ENCODE assay signal across 8 cellular contexts in the genomic region with DNA sequence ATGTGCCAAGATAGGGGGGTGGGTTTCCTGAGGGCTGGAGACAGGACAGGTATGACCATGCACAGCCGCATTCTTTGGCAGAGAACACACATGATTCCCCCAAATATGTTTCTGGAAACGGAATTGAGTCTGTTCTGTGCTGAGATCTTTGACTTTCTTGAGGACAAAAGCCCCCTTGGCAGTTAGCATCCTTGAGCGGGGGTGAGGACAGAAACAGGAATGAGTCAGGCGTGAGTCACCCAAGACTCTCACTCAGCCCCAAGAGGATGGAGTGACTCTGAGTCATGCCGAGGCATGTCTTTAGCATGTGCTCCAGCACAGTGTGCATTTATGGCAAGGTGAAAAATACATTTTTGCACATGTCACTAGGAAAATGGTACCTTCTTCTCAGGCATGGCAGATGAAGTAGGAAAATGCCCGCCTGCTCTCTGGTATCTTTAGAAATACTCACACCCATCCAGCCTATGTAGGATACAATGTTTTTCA. TPM values are rescaled to one million over a fixed set of nuclear protein-coding genes. Genes with fewer than 3 reads are reported as not detected.
DNase-seq lines count a peak whose midpoint lies in the region; ATAC-seq and TF ChIP-seq lines count a peak whose summit lies in the region.

No MANE protein-coding gene starts in this region.

- WGBS in adrenal gland, 4 donors: 42 to 50% (median 48%) methylated on average over 5 to 6 of the region's 6 CpGs

- peak; percentile 57 for ATAC-seq in HG03108 (IDR thresholded peaks at IDR 0.05; ENCODE audit: unreplicated experiment)

- H3K27ac ChIP-seq in adrenal gland: no peak overlapping the region

- intact Hi-C loops in adrenal gland (cut with DNase I): no loop called here

- no peak for TF ChIP-seq POLR2A in adrenal gland (IDR thresholded peaks at IDR 0.05)

- no peaks in the 10 kb centered on the region for H3K9me3 ChIP-seq in adrenal gland (replicated peaks in 1 of 3)

- no peaks in the 10 kb centered on the region for H3K27me3 ChIP-seq in adrenal gland

- DNase-seq in NK-92 treated with Interleukin-12 subunit alpha and Interleukin-12 subunit beta, amount 100 ng/mL, for 24 hours (lab: John Stamatoyannopoulos, UW): peak; percentile 83
- DNase-seq in NK-92 (lab: John Stamatoyannopoulos, UW; ENCODE audit: unreplicated experiment) (no peak), T follicular helper cell (ENCODE audit: low read depth) (peak; percentile 77), adrenal gland (peak; percentile 61 to 82 (median 77)), iris pigment epithelial cell (ENCODE audit: low read depth) (peak; percentile 99), cerebellar cortex (ENCODE audit: low spot score) (no peak)
- peak; percentile 94 for DNase-seq in stimulated activated CD4-positive, alpha-beta T cell treated with anti-CD3 and anti-CD28 coated beads, Interleukin-4, amount 100 ng/mL, for 24 hours

- H3K4me1 ChIP-seq in adrenal gland (replicated peaks in 1 of 2): no peaks in the 10 kb centered on the region

- H3K36me3 ChIP-seq in adrenal gland (replicated peaks in 1 of 2): no peaks in the 10 kb centered on the region

- no peak overlapping the region for H3K4me3 ChIP-seq in adrenal gland

- no peak for TF ChIP-seq CTCF in adrenal gland (IDR thresholded peaks at IDR 0.05)

RNA-seq across cellular contexts. Expression of a gene that starts 52.1 kb away (rescaled TPM):
- total RNA-seq in adrenal gland: 100 to 1,000 TPM; 203 to 382 (median 291) TPM
- polyA plus RNA-seq in adrenal gland: 100 to 1,000 TPM in 2 of 3 donors, 10 to 100 TPM in 1; 91.8 to 537 (median 190) TPM

Comparison
In these comparisons a context has a peak if more than half of its experiments do, and no peak if none do; other contexts are left out.
1. DNase-seq: peak in NK-92 treated with Interleukin-12 subunit alpha and Interleukin-12 subunit beta, amount 100 ng/mL, for 24 hours (single experiment), T follicular helper cell (single experiment), adrenal gland (7 of 7), iris pigment epithelial cell (single experiment) and stimulated activated CD4-positive, alpha-beta T cell treated with anti-CD3 and anti-CD28 coated beads, Interleukin-4, amount 100 ng/mL, for 24 hours (single experiment); none in NK-92 (single experiment) and cerebellar cortex (single experiment).